Comparison of ENCODE assay signal across 16 cellular contexts in the genomic region with DNA sequence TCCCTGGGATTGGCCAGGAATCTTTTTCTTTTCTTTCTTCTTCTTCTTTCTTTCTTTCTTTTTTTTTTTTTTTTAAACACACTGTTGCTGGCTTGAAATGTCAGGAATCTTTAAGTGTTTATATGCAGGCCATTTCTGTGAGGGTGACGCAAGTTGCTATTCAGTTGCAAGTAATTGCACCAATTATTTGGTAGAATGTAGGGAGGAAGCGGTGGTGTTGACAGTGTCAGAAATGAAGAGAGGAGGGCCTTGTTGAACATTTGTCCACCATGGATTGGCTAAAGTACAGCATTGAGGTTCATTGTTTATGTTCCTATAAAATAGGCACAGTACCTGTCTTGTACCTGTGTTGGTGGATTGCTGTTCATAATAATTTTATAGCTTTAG. TPM values are rescaled to one million over a fixed set of nuclear protein-coding genes. Genes with fewer than 3 reads are reported as not detected.
DNase-seq lines count a peak whose midpoint lies in the region; ATAC-seq, FAIRE-seq and TF ChIP-seq lines count a peak whose summit lies in the region.
"Had no signal": no experiment of that assay in that cellular context is flagged by ENCODE, and none has a peak within 500 bp of the region (broad histone marks: within the 10 kb centered on the region; RNA-seq: fewer than 3 reads in every experiment).

No MANE protein-coding gene starts in this region.

- no peak overlapping the region for H3K9ac ChIP-seq in IMR-90 (ENCODE audit: low read depth, low read length)

- peaks cover 7% of the 10 kb centered on the region for H3K9me1 ChIP-seq in IMR-90 (ENCODE audit: insufficient read depth, low read length)

- H3K4me1 ChIP-seq in IMR-90 (ENCODE audit: control insufficient read depth, insufficient read depth, low read length) = peaks cover 2% of the 10 kb centered on the region; the same call in 1 of the 2 replicates
- peaks cover 20 to 23% of the 10 kb centered on the region in 2 donors for H3K4me1 ChIP-seq in small intestine (ENCODE audit: control insufficient read depth in 2 of 2, insufficient read depth in 1 of 2, low read depth in 1 of 2, low read length in 1 of 2)

- no peak overlapping the region for H2BK5ac ChIP-seq in IMR-90 (ENCODE audit: low read depth, low read length, poor library complexity, severe bottlenecking)

- no peaks in the 10 kb centered on the region for H3K27me3 ChIP-seq in IMR-90 (ENCODE audit: control insufficient read depth, insufficient read depth, low read length)
- no peaks in the 10 kb centered on the region for H3K27me3 ChIP-seq in small intestine (ENCODE audit: control insufficient read depth in 2 of 2, insufficient read depth in 2 of 2, low read length in 2 of 2)

- DNase-seq in IMR-90 = peak; percentile 4
- DNase-seq in NCI-H774 (lab: John Stamatoyannopoulos, UW) = peak; percentile 34
- DNase-seq in fibroblast of peridontal ligament (ENCODE audit: extremely low read depth) = peak; percentile 34
- no peak for DNase-seq in small intestine
- no peak for DNase-seq in activated CD8-positive, alpha-beta memory T cell treated with anti-CD3 and anti-CD28 coated beads, Interleukin-2, amount 50 U/mL, for 48 hours
- no peak for DNase-seq in activated gamma-delta T cell (lab: John Stamatoyannopoulos, UW)
- no peak for DNase-seq in SW 1271 (lab: John Stamatoyannopoulos, UW)
- DNase-seq: foreskin fibroblast; H9; hypothalamus; NCI-H1105 treated with DMSO at 0.1 percent for 48 hours; NK-92 treated with Interleukin-12 subunit alpha and Interleukin-12 subunit beta, amount 100 ng/mL, for 24 hours; stimulated activated CD4-positive, alpha-beta T cell treated with anti-CD3 and anti-CD28 coated beads, Interleukin-2, amount 100 ng/mL, for 24 hours had no signal

- FAIRE-seq in small intestine (lab: Jason Lieb, UNC) = no peak
- FAIRE-seq: colon had no signal

- H3K9me3 ChIP-seq in IMR-90 (ENCODE audit: control insufficient read depth, insufficient read depth, low read length) (no peaks in the 10 kb centered on the region), small intestine (ENCODE audit: control insufficient read depth, low read depth) (no peaks in the 10 kb centered on the region)

- H2AK5ac ChIP-seq in IMR-90 (ENCODE audit: low read depth, low read length) = no peak overlapping the region

- 100% methylated on average over 1 of the region's 2 CpGs; no CpG with 5 or more reads in 1 of the 2 experiments for WGBS in IMR-90 (ENCODE audit: extremely low coverage in 2 of 2, insufficient read length in 1 of 2), 2 experiments
- 89 to 94% (median 92%) methylated on average over 2 of the region's 2 CpGs for WGBS in small intestine, 3 donors

- dilution Hi-C loops in IMR-90 (cut with HindIII; ENCODE audit: low sequenced_read_pairs, unreplicated experiment) = no loop called here

- no peak overlapping the region for H3K23ac ChIP-seq in IMR-90 (ENCODE audit: low read depth, low read length)

- H4K20me1 ChIP-seq in IMR-90 (ENCODE audit: insufficient read depth, low read length) = no peaks in the 10 kb centered on the region

- no TSS peak for BruUV-seq in IMR-90 (replicated peaks; lab: Mats Ljungman, UMichigan)

- no peak overlapping the region for H2BK15ac ChIP-seq in IMR-90 (ENCODE audit: low read depth, low read length)

- H3K4me3 ChIP-seq in IMR-90 (ENCODE audit: insufficient read depth, low read depth, low read length) (no peak overlapping the region), small intestine (ENCODE audit: low read depth in 1 of 2, low read length in 2 of 2) (no peak overlapping the region)

- CTCF ChIA-PET in IMR-90 (lab: Yijun Ruan, JAX) = no interaction called here

- H3K56ac ChIP-seq in IMR-90 (ENCODE audit: extremely low read depth, insufficient read depth, low read length) = no peak overlapping the region

- H3K27ac ChIP-seq in IMR-90 (ENCODE audit: insufficient read depth, low read length) (no peak overlapping the region), small intestine (ENCODE audit: low read depth in 1 of 2, low read length in 1 of 2) (peak overlapping the region; percentile 35 to 87)

- H3K4ac ChIP-seq in IMR-90 (ENCODE audit: low read depth, low read length) = no peak overlapping the region

- no peak for TF ChIP-seq RAD21 in IMR-90 (IDR thresholded peaks at IDR 0.05; ENCODE audit: low read length)

- peak; percentile 51; the same call in 1 of the 2 replicates for ATAC-seq in IMR-90 (ENCODE audit: low read depth)
- no peak for ATAC-seq in HG03457 (IDR thresholded peaks at IDR 0.05; ENCODE audit: unreplicated experiment)
- ATAC-seq: activated naive CD4-positive, alpha-beta T cell treated with anti-CD3 and anti-CD28 coated beads, Interleukin-2, amount 50 U/mL, for 72 hours had no signal

- peaks cover 4% of the 10 kb centered on the region for H3K36me3 ChIP-seq in IMR-90 (ENCODE audit: control insufficient read depth, insufficient read depth, low read length)
- no peaks in the 10 kb centered on the region for H3K36me3 ChIP-seq in small intestine (ENCODE audit: control insufficient read depth in 2 of 2, insufficient read depth in 2 of 2, low read length in 2 of 2)

- POLR2A ChIA-PET in IMR-90 (lab: Charles Lee; ENCODE audit: unreplicated experiment) = no interaction called here

- H3K79me1 ChIP-seq in IMR-90 (ENCODE audit: low read depth in 1 of 2, low read length in 2 of 2) = peaks cover 31 to 47% of the 10 kb centered on the region in 2 experiments

- no peak for TF ChIP-seq CTCF in IMR-90 (conservative IDR thresholded peaks at IDR 0.05; ENCODE audit: low read depth, low read length)

- no peak overlapping the region for H4K8ac ChIP-seq in IMR-90 (ENCODE audit: low read depth in 2 of 2, low read length in 2 of 2)

- no peak overlapping the region for H4K91ac ChIP-seq in IMR-90 (ENCODE audit: insufficient read depth, low read depth, low read length)

- H2BK120ac ChIP-seq in IMR-90 (ENCODE audit: low read depth, low read length) = no peak overlapping the region

- H2AK9ac ChIP-seq in IMR-90 (replicated peaks; ENCODE audit: low read depth, low read length, poor library complexity) = no peak overlapping the region

- H3K18ac ChIP-seq in IMR-90 (ENCODE audit: low read depth, low read length) = no peak overlapping the region; the same call in 1 of the 2 replicates

- H2AFZ ChIP-seq in IMR-90 (replicated peaks; ENCODE audit: low read length, poor library complexity) = no peak overlapping the region

- H4K5ac ChIP-seq in IMR-90 (ENCODE audit: low read depth, low read length) = no peak overlapping the region

- no peak overlapping the region for H2BK20ac ChIP-seq in IMR-90 (ENCODE audit: low read depth, low read length)

- H3K14ac ChIP-seq in IMR-90 (replicated peaks; ENCODE audit: low read depth, low read length) = no peak overlapping the region

- TF ChIP-seq POLR2A in IMR-90 (IDR thresholded peaks at IDR 0.05; ENCODE audit: low read depth, low read length) = no peak

- no peak overlapping the region; the same call in 1 of the 2 replicates for H3K4me2 ChIP-seq in IMR-90 (ENCODE audit: low read depth, low read length)

- intact Hi-C loops in IMR-90 (cut with micrococcal nuclease) = no loop called here

- in situ Hi-C loops in IMR-90 (cut with MboI; ENCODE audit: low sequenced_read_pairs) = no loop called here

TF ChIP-seq in IMR-90, 13 proteins besides CTCF, POLR2A, EP300 and RAD21:
- no peak for TF ChIP-seq MAZ (IDR thresholded peaks at IDR 0.05; ENCODE audit: borderline replicate concordance, low read depth, low read length)
- TF ChIP-seq NFE2L2 (IDR thresholded peaks at IDR 0.05; ENCODE audit: low read depth, low read length) = no peak
- TF ChIP-seq, protein P1, sequence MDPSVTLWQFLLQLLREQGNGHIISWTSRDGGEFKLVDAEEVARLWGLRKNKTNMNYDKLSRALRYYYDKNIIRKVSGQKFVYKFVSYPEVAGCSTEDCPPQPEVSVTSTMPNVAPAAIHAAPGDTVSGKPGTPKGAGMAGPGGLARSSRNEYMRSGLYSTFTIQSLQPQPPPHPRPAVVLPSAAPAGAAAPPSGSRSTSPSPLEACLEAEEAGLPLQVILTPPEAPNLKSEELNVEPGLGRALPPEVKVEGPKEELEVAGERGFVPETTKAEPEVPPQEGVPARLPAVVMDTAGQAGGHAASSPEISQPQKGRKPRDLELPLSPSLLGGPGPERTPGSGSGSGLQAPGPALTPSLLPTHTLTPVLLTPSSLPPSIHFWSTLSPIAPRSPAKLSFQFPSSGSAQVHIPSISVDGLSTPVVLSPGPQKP (IDR thresholded peaks at IDR 0.05; ENCODE audit: borderline replicate concordance, low read depth, low read length) = no peak

RNA-seq across cellular contexts. Expression of a gene that starts 6.5 kb away (rescaled TPM):
- 4.1 and 4.7 TPM in 2 replicates for total RNA-seq in IMR-90 (2012; rRNA removed)
- polyA plus RNA-seq in IMR-90 (2012; rRNA removed) (8.6 and 9.8 TPM in 2 replicates), small intestine (10 to 100 TPM; 14.5 to 53.7 (median 16.2) TPM)
- 4.6 and 7.3 TPM in 2 replicates for polyA plus RNA-seq in IMR-90 (2012; cell fraction: cytosol; rRNA removed)
- 2.1 and 3.8 TPM in 2 replicates for polyA plus RNA-seq in IMR-90 (2012; cell fraction: nucleus; rRNA removed; ENCODE audit: low replicate concordance)

Comparison
In these comparisons a context has a peak if more than half of its experiments do, and no peak if none do; other contexts are left out.
1. DNase-seq: peak in IMR-90 (single experiment), NCI-H774 (single experiment) and fibroblast of peridontal ligament (single experiment); none in small intestine (single experiment), activated CD8-positive, alpha-beta memory T cell treated with anti-CD3 and anti-CD28 coated beads, Interleukin-2, amount 50 U/mL, for 48 hours (single experiment), activated gamma-delta T cell (single experiment) and SW 1271 (0 of 2).